In genomic region chr9:22037954-22038690, GRCh38 we compare ENCODE assay signal across 8 cellular contexts. TPM values are rescaled to one million over a fixed set of nuclear protein-coding genes. Genes with fewer than 3 reads are reported as not detected.
DNase-seq lines count a peak whose midpoint lies in the region; ATAC-seq and TF ChIP-seq lines count a peak whose summit lies in the region.

No MANE protein-coding gene starts in this region.

- CTCF ChIA-PET in activated CD8-positive, alpha-beta T cell treated with anti-CD3 and anti-CD28 coated beads for 36 hours (lab: Charles Lee), result interaction anchor here (0.7 to 11.3 kb wide), 23 partner anchors 11 to 855 kb away, joined by 3 to 149 read pairs (median 4); partner anchors contain the start of genes CDKN2A, CDKN2B and CDKN2B-AS1
- CTCF ChIA-PET in activated CD8-positive, alpha-beta T cell treated with anti-CD3 and anti-CD28 coated beads, Interleukin-2, amount 10 ng/mL, durations not matched to agents 7 days and 5 days (lab: Charles Lee), result interaction anchor here (0.7 to 10.8 kb wide), 20 partner anchors 12 to 242 kb away, joined by 3 to 152 read pairs (median 6); partner anchors contain the start of genes CDKN2A, CDKN2B, CDKN2B-AS1 and MTAP

- peaks cover 23% of the 10 kb centered on the region for H3K4me1 Mint-ChIP-seq in activated CD8-positive, alpha-beta T cell treated with anti-CD3 and anti-CD28 coated beads for 36 hours (ENCODE audit: low read depth)
- H3K4me1 Mint-ChIP-seq in activated CD8-positive, alpha-beta T cell treated with anti-CD3 and anti-CD28 coated beads, Interleukin-2, amount 10 ng/mL, durations not matched to agents 7 days and 5 days (ENCODE audit: low read depth), result peaks cover 58% of the 10 kb centered on the region
- H3K4me1 Mint-ChIP-seq in effector memory CD8-positive, alpha-beta T cell (ENCODE audit: low read depth in 2 of 2), result peaks cover 0 to 5% of the 10 kb centered on the region in 2 donors

- no peaks in the 10 kb centered on the region for H3K4me1 ChIP-seq in parathyroid adenoma

- H3K79me2 ChIP-seq in parathyroid adenoma, result no peaks in the 10 kb centered on the region

- no peaks in the 10 kb centered on the region for H3K36me3 Mint-ChIP-seq in activated CD8-positive, alpha-beta T cell treated with anti-CD3 and anti-CD28 coated beads for 36 hours (ENCODE audit: low read depth)
- peaks cover 30% of the 10 kb centered on the region for H3K36me3 Mint-ChIP-seq in activated CD8-positive, alpha-beta T cell treated with anti-CD3 and anti-CD28 coated beads, Interleukin-2, amount 10 ng/mL, durations not matched to agents 7 days and 5 days (ENCODE audit: low read depth)
- H3K36me3 Mint-ChIP-seq in effector memory CD8-positive, alpha-beta T cell (ENCODE audit: insufficient read depth), result no peaks in the 10 kb centered on the region

- H3K9ac ChIP-seq in parathyroid adenoma, result no peak overlapping the region

- no peak overlapping the region for H3K4me2 ChIP-seq in parathyroid adenoma (ENCODE audit: low read length)

- no peaks in the 10 kb centered on the region for H3K9me3 ChIP-seq in parathyroid adenoma (ENCODE audit: control insufficient read depth, low read length)

- H3K9me3 Mint-ChIP-seq in activated CD8-positive, alpha-beta T cell treated with anti-CD3 and anti-CD28 coated beads for 36 hours, result no peaks in the 10 kb centered on the region
- H3K9me3 Mint-ChIP-seq in activated CD8-positive, alpha-beta T cell treated with anti-CD3 and anti-CD28 coated beads, Interleukin-2, amount 10 ng/mL, durations not matched to agents 7 days and 5 days (ENCODE audit: insufficient read depth), result no peaks in the 10 kb centered on the region
- no peaks in the 10 kb centered on the region for H3K9me3 Mint-ChIP-seq in effector memory CD8-positive, alpha-beta T cell

- H3K4me3 Mint-ChIP-seq in activated CD8-positive, alpha-beta T cell treated with anti-CD3 and anti-CD28 coated beads for 36 hours, result no peak overlapping the region
- H3K4me3 Mint-ChIP-seq in activated CD8-positive, alpha-beta T cell treated with anti-CD3 and anti-CD28 coated beads, Interleukin-2, amount 10 ng/mL, durations not matched to agents 7 days and 5 days, result no peak overlapping the region
- no peak overlapping the region for H3K4me3 Mint-ChIP-seq in effector memory CD8-positive, alpha-beta T cell

- TF ChIP-seq CTCF in activated CD8-positive, alpha-beta T cell treated with anti-CD3 and anti-CD28 coated beads for 36 hours (IDR thresholded peaks at IDR 0.05), result peak; percentile 83
- TF ChIP-seq CTCF in parathyroid adenoma (IDR thresholded peaks at IDR 0.05), result peak; percentile 26

- no peak overlapping the region for H3K27ac ChIP-seq in parathyroid adenoma

- H3K27me3 ChIP-seq in parathyroid adenoma (ENCODE audit: control insufficient read depth, insufficient read depth, low read length), result no peaks in the 10 kb centered on the region

- no peaks in the 10 kb centered on the region for H3K36me3 ChIP-seq in parathyroid adenoma (ENCODE audit: control insufficient read depth, insufficient read depth, low read length)

- POLR2A ChIA-PET in activated CD8-positive, alpha-beta T cell treated with anti-CD3 and anti-CD28 coated beads for 36 hours (lab: Charles Lee), result no interaction called here
- POLR2A ChIA-PET in activated CD8-positive, alpha-beta T cell treated with anti-CD3 and anti-CD28 coated beads, Interleukin-2, amount 10 ng/mL, durations not matched to agents 7 days and 5 days (lab: Charles Lee), result interaction anchor here (0.6 kb wide), 1 partner anchor 82 kb away, joined by 4 read pairs; no protein-coding TSS in a partner anchor

- intact Hi-C loops in activated CD8-positive, alpha-beta T cell treated with anti-CD3 and anti-CD28 coated beads for 36 hours (cut with micrococcal nuclease), result loop anchor here (5.0 kb wide), 1 partner anchor 226 kb away; no protein-coding TSS in a partner anchor

- no peaks in the 10 kb centered on the region for H3K27me3 Mint-ChIP-seq in activated CD8-positive, alpha-beta T cell treated with anti-CD3 and anti-CD28 coated beads for 36 hours
- H3K27me3 Mint-ChIP-seq in activated CD8-positive, alpha-beta T cell treated with anti-CD3 and anti-CD28 coated beads, Interleukin-2, amount 10 ng/mL, durations not matched to agents 7 days and 5 days (ENCODE audit: low read depth), result peaks cover 14% of the 10 kb centered on the region
- no peaks in the 10 kb centered on the region for H3K27me3 Mint-ChIP-seq in effector memory CD8-positive, alpha-beta T cell

- peak; percentile 47 for ATAC-seq in activated CD8-positive, alpha-beta T cell treated with anti-CD3 and anti-CD28 coated beads for 36 hours
- no peak for ATAC-seq in activated CD8-positive, alpha-beta T cell treated with anti-CD3 and anti-CD28 coated beads, Interleukin-2, amount 10 ng/mL, durations not matched to agents 7 days and 5 days
- ATAC-seq in effector memory CD8-positive, alpha-beta T cell (replicated peaks), result peak; percentile 62
- no peak for ATAC-seq in GM18520 (IDR thresholded peaks at IDR 0.05; ENCODE audit: unreplicated experiment)
- no peak for ATAC-seq in GM21737 (IDR thresholded peaks at IDR 0.05; ENCODE audit: unreplicated experiment)

- no peak overlapping the region for H3K4me3 ChIP-seq in parathyroid adenoma (ENCODE audit: low read depth, low read length)

- DNase-seq in activated CD8-positive, alpha-beta T cell treated with anti-CD3 and anti-CD28 coated beads for 36 hours, result no peak
- DNase-seq in activated CD8-positive, alpha-beta T cell treated with anti-CD3 and anti-CD28 coated beads, Interleukin-2, amount 10 ng/mL, durations not matched to agents 7 days and 5 days, result no peak
- DNase-seq in NCI-H1694 treated with DMSO at 0.1 percent for 48 hours (lab: John Stamatoyannopoulos, UW), result peak; percentile 46
- DNase-seq in effector memory CD8-positive, alpha-beta T cell, result no peak
- no peak for DNase-seq in globus pallidus (ENCODE audit: low spot score)

- no peak overlapping the region for H2AFZ ChIP-seq in parathyroid adenoma

- H3K27ac Mint-ChIP-seq in activated CD8-positive, alpha-beta T cell treated with anti-CD3 and anti-CD28 coated beads for 36 hours, result no peak overlapping the region
- no peak overlapping the region for H3K27ac Mint-ChIP-seq in activated CD8-positive, alpha-beta T cell treated with anti-CD3 and anti-CD28 coated beads, Interleukin-2, amount 10 ng/mL, durations not matched to agents 7 days and 5 days
- no peak overlapping the region for H3K27ac Mint-ChIP-seq in effector memory CD8-positive, alpha-beta T cell

RNA-seq across cellular contexts. Expression of gene CDKN2B, which starts 29.0 kb away (rescaled TPM):
- total RNA-seq in activated CD8-positive, alpha-beta T cell treated with anti-CD3 and anti-CD28 coated beads for 36 hours, result not detected
- 1 to 10 TPM; 2.3 to 3.1 TPM for total RNA-seq in activated CD8-positive, alpha-beta T cell treated with anti-CD3 and anti-CD28 coated beads, Interleukin-2, amount 10 ng/mL, durations not matched to agents 7 days and 5 days

RNA-seq across cellular contexts. Expression of gene CDKN2B-AS1, which starts 43.5 kb away (rescaled TPM):
- total RNA-seq in activated CD8-positive, alpha-beta T cell treated with anti-CD3 and anti-CD28 coated beads for 36 hours, result under 1 TPM; 0.41 to 0.81 TPM
- 1 to 10 TPM; 6.4 to 6.9 TPM for total RNA-seq in activated CD8-positive, alpha-beta T cell treated with anti-CD3 and anti-CD28 coated beads, Interleukin-2, amount 10 ng/mL, durations not matched to agents 7 days and 5 days

RNA-seq across cellular contexts. Expression of gene CDKN2A, which starts 43.9 kb away (rescaled TPM):
- total RNA-seq in activated CD8-positive, alpha-beta T cell treated with anti-CD3 and anti-CD28 coated beads for 36 hours, result 1 to 10 TPM; 2.1 to 2.5 TPM
- 10 to 100 TPM; 32.9 to 39.7 TPM for total RNA-seq in activated CD8-positive, alpha-beta T cell treated with anti-CD3 and anti-CD28 coated beads, Interleukin-2, amount 10 ng/mL, durations not matched to agents 7 days and 5 days

Comparison
In these comparisons a context has a peak if more than half of its experiments do, and no peak if none do; other contexts are left out.
1. ATAC-seq: peak in activated CD8-positive, alpha-beta T cell treated with anti-CD3 and anti-CD28 coated beads for 36 hours (single experiment) and effector memory CD8-positive, alpha-beta T cell (single experiment); none in activated CD8-positive, alpha-beta T cell treated with anti-CD3 and anti-CD28 coated beads, Interleukin-2, amount 10 ng/mL, durations not matched to agents 7 days and 5 days (single experiment), GM18520 (single experiment) and GM21737 (single experiment).
2. RNA of gene CDKN2B-AS1, which starts 43.5 kb away (total RNA-seq): 6.4 to 6.9 TPM in activated CD8-positive, alpha-beta T cell treated with anti-CD3 and anti-CD28 coated beads, Interleukin-2, amount 10 ng/mL, durations not matched to agents 7 days and 5 days; 0.41 to 0.81 TPM in activated CD8-positive, alpha-beta T cell treated with anti-CD3 and anti-CD28 coated beads for 36 hours; every median in the first group is over 4 times any median in the second.
3. RNA of gene CDKN2A, which starts 43.9 kb away (total RNA-seq): 32.9 to 39.7 TPM in activated CD8-positive, alpha-beta T cell treated with anti-CD3 and anti-CD28 coated beads, Interleukin-2, amount 10 ng/mL, durations not matched to agents 7 days and 5 days; 2.1 to 2.5 TPM in activated CD8-positive, alpha-beta T cell treated with anti-CD3 and anti-CD28 coated beads for 36 hours; every median in the first group is over 4 times any median in the second.